In genomic region chr3:178671261-178672191, GRCh38 we compare ENCODE assay signal across 9 cellular contexts.
DNase-seq lines count a peak whose midpoint lies in the region; ATAC-seq and TF ChIP-seq lines count a peak whose summit lies in the region.
"Had no signal": no experiment of that assay in that cellular context is flagged by ENCODE, and none has a peak within 500 bp of the region (broad histone marks: within the 10 kb centered on the region; RNA-seq: fewer than 3 reads in every experiment).

No MANE protein-coding gene starts in this region.

- no peak overlapping the region for H3K27ac ChIP-seq in PC-3 (ENCODE audit: low read length)
- no peak overlapping the region for H3K27ac ChIP-seq in esophagus squamous epithelium

- CTCF ChIA-PET in PC-3 (lab: Charles Lee) = no interaction called here

- no peaks in the 10 kb centered on the region for H3K9me2 ChIP-seq in PC-3 (replicated peaks; ENCODE audit: low read length)

- no peak for TF ChIP-seq POLR2A in esophagus squamous epithelium (IDR thresholded peaks at IDR 0.05)

- H3K4me3 ChIP-seq in PC-3 (ENCODE audit: low read length) = no peak overlapping the region
- H3K4me3 ChIP-seq in esophagus squamous epithelium = no peak overlapping the region

- intact Hi-C loops in PC-3 (cut with micrococcal nuclease) (no loop called here), esophagus squamous epithelium (cut with DNase I) (no loop called here)

- peak; percentile 54 for DNase-seq in PC-3
- peak; percentile 87 for DNase-seq in kidney glomerular epithelial cell (lab: John Stamatoyannopoulos, UW)
- DNase-seq in HuH-7 (ENCODE audit: low spot score) = no peak
- no peak for DNase-seq in islet precursor cell
- no peak for DNase-seq in esophagus squamous epithelium (lab: John Stamatoyannopoulos, UW)
- no peak for DNase-seq in mucosa of gallbladder (ENCODE audit: low spot score)

- H4K20me1 ChIP-seq in PC-3 (ENCODE audit: low read length) = no peaks in the 10 kb centered on the region

- H3K27me3 ChIP-seq in PC-3 (ENCODE audit: low read length) (no peaks in the 10 kb centered on the region), esophagus squamous epithelium (no peaks in the 10 kb centered on the region)

- BruUV-seq in PC-3 (replicated peaks; lab: Mats Ljungman, UMichigan) = no TSS peak

- no peaks in the 10 kb centered on the region for H3K79me2 ChIP-seq in PC-3 (ENCODE audit: low read length)

- no peak for TF ChIP-seq CTCF in PC-3 (conservative IDR thresholded peaks at IDR 0.05; ENCODE audit: low read depth, low read length)
- no peak for TF ChIP-seq CTCF in esophagus squamous epithelium (IDR thresholded peaks at IDR 0.05)

- H3K9ac ChIP-seq in PC-3 (ENCODE audit: low read length) = no peak overlapping the region

- peak; percentile 73 for ATAC-seq in GM18517 (IDR thresholded peaks at IDR 0.05; ENCODE audit: unreplicated experiment)
- ATAC-seq in HG02588 (IDR thresholded peaks at IDR 0.05; ENCODE audit: unreplicated experiment) = peak; percentile 41
- peak; percentile 56 for ATAC-seq in PC-3
- ATAC-seq: HCT116 had no signal

- H3F3A ChIP-seq in PC-3 (ENCODE audit: low read length, unreplicated experiment) = no peaks in the 10 kb centered on the region

- no peak overlapping the region for H3K4me2 ChIP-seq in PC-3 (ENCODE audit: low read length)

- H3K9me3 ChIP-seq in PC-3 (ENCODE audit: low read length) (no peaks in the 10 kb centered on the region), esophagus squamous epithelium (no peaks in the 10 kb centered on the region)

- no peak overlapping the region for H2AFZ ChIP-seq in PC-3 (ENCODE audit: low read length)

- 28 to 38% methylated on average over 2 to 4 of the region's 4 CpGs for WGBS in esophagus squamous epithelium, 2 donors

- H3K4me1 ChIP-seq in PC-3 (ENCODE audit: insufficient read depth, low read length) (no peaks in the 10 kb centered on the region), esophagus squamous epithelium (peaks cover 0 to 10% (median 0%) of the 10 kb centered on the region in 3 donors)

- POLR2A ChIA-PET in PC-3 (lab: Charles Lee; ENCODE audit: unreplicated experiment) = no interaction called here

- H3K36me3 ChIP-seq in PC-3 (ENCODE audit: low read depth, low read length) (no peaks in the 10 kb centered on the region), esophagus squamous epithelium (no peaks in the 10 kb centered on the region)

Comparison
In these comparisons a context has a peak if more than half of its experiments do, and no peak if none do; other contexts are left out.
1. DNase-seq: peak in PC-3 (single experiment) and kidney glomerular epithelial cell (single experiment); none in HuH-7 (single experiment), islet precursor cell (single experiment), esophagus squamous epithelium (single experiment) and mucosa of gallbladder (single experiment).
2. Peak in every context shown above with its lines, with median percentiles within 50 percentile points of each other: ATAC-seq.